In the genomic region with DNA sequence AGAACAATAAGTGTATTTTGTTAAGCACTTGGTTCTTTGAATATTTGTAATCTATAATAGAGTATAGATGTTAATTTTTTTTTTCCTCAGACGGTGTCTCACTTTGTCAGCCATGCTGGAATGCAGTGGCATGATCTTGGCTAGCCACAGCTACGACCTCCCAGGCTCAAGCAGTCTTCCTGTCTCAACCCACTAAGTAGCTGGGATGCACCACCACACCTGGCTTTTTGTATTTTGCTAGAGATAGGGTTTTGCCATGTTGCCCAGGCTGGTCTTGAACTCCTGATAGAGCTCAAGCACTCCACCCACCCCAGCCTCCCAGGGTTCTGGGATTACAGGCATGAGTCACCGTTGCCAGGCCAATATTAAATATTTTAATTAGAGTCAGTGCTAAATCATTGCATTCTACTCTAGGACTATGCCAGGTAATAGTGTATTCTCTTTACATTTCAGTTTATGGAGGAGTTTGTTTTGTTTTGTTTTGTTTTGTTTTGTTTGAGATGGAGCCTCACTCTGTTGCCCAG, we compare ENCODE assay signal across 25 cellular contexts. TPM values are rescaled to one million over a fixed set of nuclear protein-coding genes. Genes with fewer than 3 reads are reported as not detected.
DNase-seq lines count a peak whose midpoint lies in the region; ATAC-seq, FAIRE-seq and TF ChIP-seq lines count a peak whose summit lies in the region.
"Had no signal": no experiment of that assay in that cellular context is flagged by ENCODE, and none has a peak within 500 bp of the region (broad histone marks: within the 10 kb centered on the region; RNA-seq: fewer than 3 reads in every experiment).

No MANE protein-coding gene starts in this region.

- H2AFZ ChIP-seq in H9 (ENCODE audit: low read length) (no peak overlapping the region), smooth muscle cell (ENCODE audit: low read depth) (no peak overlapping the region), osteoblast (ENCODE audit: low read length) (no peak overlapping the region)
- H2AFZ ChIP-seq: PC-9 had no signal

- H4K20me1 ChIP-seq in H9 (ENCODE audit: control insufficient read depth, insufficient read depth, insufficient read length): no peaks in the 10 kb centered on the region
- peaks cover 100% of the 10 kb centered on the region for H4K20me1 ChIP-seq in smooth muscle cell (ENCODE audit: low read depth)
- H4K20me1 ChIP-seq in osteoblast (ENCODE audit: insufficient read depth, low read length): peaks cover 81% of the 10 kb centered on the region

- no peak overlapping the region for H3K18ac ChIP-seq in H9 (ENCODE audit: insufficient read length, low read depth, low read length)

- H4K91ac ChIP-seq in H9 (ENCODE audit: insufficient read length, low read depth, low read length): no peak overlapping the region

- H3K4me2 ChIP-seq in H9 (ENCODE audit: insufficient read depth, insufficient read length, low read length) (no peak overlapping the region), smooth muscle cell (no peak overlapping the region), osteoblast (ENCODE audit: insufficient read depth, low read length) (no peak overlapping the region)
- H3K4me2 ChIP-seq: PC-9 had no signal

- H3K36me3 Mint-ChIP-seq in H9 (ENCODE audit: insufficient read depth in 1 of 3, low read depth in 3 of 3) (peaks cover 9 to 14% (median 10%) of the 10 kb centered on the region in 3 experiments), endodermal cell (ENCODE audit: low read depth) (peaks cover 21% of the 10 kb centered on the region)

- no peak overlapping the region for H2AK5ac ChIP-seq in H9 (ENCODE audit: insufficient read length, low read length)

- H3K27ac ChIP-seq in H9 (ENCODE audit: insufficient read length, low read depth, low read length) (no peak overlapping the region), Panc1 (ENCODE audit: low read length) (no peak overlapping the region), endodermal cell (ENCODE audit: low read depth, low read length) (no peak overlapping the region), smooth muscle cell (ENCODE audit: low read depth) (peak overlapping the region; percentile 36), osteoblast (ENCODE audit: low read depth, low read length) (no peak overlapping the region)
- H3K27ac ChIP-seq: coronary artery, HL-60, PC-9, right atrium auricular region, thyroid gland had no signal

- H2BK15ac ChIP-seq in H9 (ENCODE audit: low read depth, low read length): no peak overlapping the region

- BruUV-seq in Panc1 (replicated peaks; lab: Mats Ljungman, UMichigan): no TSS peak

- no peak overlapping the region for H3K27ac Mint-ChIP-seq in H9
- H3K27ac Mint-ChIP-seq in endodermal cell: peak overlapping the region; percentile 30
- H3K27ac Mint-ChIP-seq: stimulated activated effector memory CD8-positive, alpha-beta T cell treated with anti-CD3 and anti-CD28 coated beads, Interleukin-12 subunit alpha, Interleukin-12 subunit beta, amount 100 ng/mL, for 72 hours had no signal

- H3K9ac ChIP-seq in H9 (ENCODE audit: extremely low read depth, insufficient read length, low read length) (no peak overlapping the region), endodermal cell (ENCODE audit: extremely low read depth, low read length, poor library complexity, severe bottlenecking) (no peak overlapping the region), smooth muscle cell (ENCODE audit: low read depth) (no peak overlapping the region)

- TF ChIP-seq CTCF in H9 (conservative IDR thresholded peaks at IDR 0.05): no peak
- TF ChIP-seq CTCF in Panc1 (IDR thresholded peaks at IDR 0.05): no peak
- no peak for TF ChIP-seq CTCF in endodermal cell (conservative IDR thresholded peaks at IDR 0.05)
- no peak for TF ChIP-seq CTCF in smooth muscle cell (IDR thresholded peaks at IDR 0.05; ENCODE audit: borderline replicate concordance, insufficient read depth, poor library complexity, severe bottlenecking)
- no peak for TF ChIP-seq CTCF in osteoblast (IDR thresholded peaks at IDR 0.05; ENCODE audit: extremely low read depth, low read depth, low read length)

- H3K23ac ChIP-seq in H9 (ENCODE audit: insufficient read length, low read depth, low read length): no peak overlapping the region

- peak overlapping the region; percentile 14 for H2BK20ac ChIP-seq in H9 (ENCODE audit: low read depth, low read length, poor library complexity, severe bottlenecking)

- peaks cover 7 to 8% of the 10 kb centered on the region in 2 experiments for H3K4me1 Mint-ChIP-seq in H9
- no peaks in the 10 kb centered on the region for H3K4me1 Mint-ChIP-seq in endodermal cell

- no peak overlapping the region for H3K14ac ChIP-seq in H9 (ENCODE audit: insufficient read depth, low read length)

- H3K27me3 ChIP-seq in H9 (ENCODE audit: insufficient read depth, low read length): no peaks in the 10 kb centered on the region
- H3K27me3 ChIP-seq in Panc1 (ENCODE audit: control insufficient read depth, insufficient read depth, low read length): no peaks in the 10 kb centered on the region
- H3K27me3 ChIP-seq in endodermal cell (ENCODE audit: control insufficient read depth, insufficient read depth, low read length, poor library complexity, severe bottlenecking): no peaks in the 10 kb centered on the region
- H3K27me3 ChIP-seq in smooth muscle cell (ENCODE audit: low read depth): no peaks in the 10 kb centered on the region
- H3K27me3 ChIP-seq in osteoblast (ENCODE audit: insufficient read depth, low read length): no peaks in the 10 kb centered on the region
- H3K27me3 ChIP-seq: right atrium auricular region, thyroid gland had no signal

- H3K23me2 ChIP-seq in H9 (ENCODE audit: insufficient read length, low read depth, low read length, poor library complexity, severe bottlenecking): no peaks in the 10 kb centered on the region

- H4K8ac ChIP-seq in H9 (replicated peaks; ENCODE audit: insufficient read length, low read depth, low read length): no peak overlapping the region

- in situ Hi-C loops in Panc1 (cut with HindIII; ENCODE audit: low pct_unique_long_range_greater_than_20kb, low sequenced_read_pairs): no loop called here

- peaks cover 18% of the 10 kb centered on the region for H3K79me1 ChIP-seq in H9 (ENCODE audit: insufficient read depth, low read depth, low read length, poor library complexity, severe bottlenecking)

- H3K4me1 ChIP-seq in H9 (ENCODE audit: insufficient read depth, low read length): no peaks in the 10 kb centered on the region
- peaks cover 6% of the 10 kb centered on the region; the same call in 1 of the 2 replicates for H3K4me1 ChIP-seq in Panc1 (ENCODE audit: control insufficient read depth, insufficient read depth, low read length)
- no peaks in the 10 kb centered on the region for H3K4me1 ChIP-seq in endodermal cell (ENCODE audit: control insufficient read depth, insufficient read depth, low read length)
- H3K4me1 ChIP-seq in smooth muscle cell (ENCODE audit: low read depth): no peaks in the 10 kb centered on the region
- peaks cover 12% of the 10 kb centered on the region for H3K4me1 ChIP-seq in osteoblast (ENCODE audit: insufficient read depth, low read length)

- H3T11ph ChIP-seq in H9 (ENCODE audit: low read length): no peak overlapping the region

- H3F3A ChIP-seq in smooth muscle cell (ENCODE audit: low read depth): peaks cover 4% of the 10 kb centered on the region

- no peak overlapping the region for H3K4me3 ChIP-seq in Panc1 (ENCODE audit: low read depth in 2 of 2, low read length in 2 of 2)
- no peak overlapping the region for H3K4me3 ChIP-seq in endodermal cell (ENCODE audit: low read length)
- no peak overlapping the region for H3K4me3 ChIP-seq in smooth muscle cell
- H3K4me3 ChIP-seq in osteoblast (ENCODE audit: insufficient read depth, low read length): no peak overlapping the region
- H3K4me3 ChIP-seq: coronary artery, PC-9, right atrium auricular region, thyroid gland had no signal

- H3K36me3 ChIP-seq in Panc1 (ENCODE audit: control insufficient read depth, insufficient read depth, low read length) (no peaks in the 10 kb centered on the region), endodermal cell (ENCODE audit: control insufficient read depth, insufficient read depth, low read length) (peaks cover 22% of the 10 kb centered on the region), smooth muscle cell (ENCODE audit: low read depth) (no peaks in the 10 kb centered on the region), osteoblast (ENCODE audit: insufficient read depth, low read length) (no peaks in the 10 kb centered on the region)
- H3K36me3 ChIP-seq: right atrium auricular region, thyroid gland had no signal

- FAIRE-seq in GM19239 (lab: Jason Lieb, UNC): no peak
- FAIRE-seq: endothelial cell of umbilical vein, frontal cortex, H54 had no signal

- peak; percentile 53; the same call in 1 of the 2 replicates for ATAC-seq in Panc1
- ATAC-seq: left lobe of liver; stimulated activated effector memory CD8-positive, alpha-beta T cell treated with anti-CD3 and anti-CD28 coated beads, Interleukin-12 subunit alpha, Interleukin-12 subunit beta, amount 100 ng/mL, for 72 hours had no signal

- intact Hi-C loops in Panc1 (cut with micrococcal nuclease; ENCODE audit: unreplicated experiment): loop anchor here (10.0 kb wide), 1 partner anchor 114 kb away; no protein-coding TSS in a partner anchor

- H3K9me3 Mint-ChIP-seq in H9: no peaks in the 10 kb centered on the region
- H3K9me3 Mint-ChIP-seq in endodermal cell: no peaks in the 10 kb centered on the region
- H3K9me3 Mint-ChIP-seq: stimulated activated effector memory CD8-positive, alpha-beta T cell treated with anti-CD3 and anti-CD28 coated beads, Interleukin-12 subunit alpha, Interleukin-12 subunit beta, amount 100 ng/mL, for 72 hours had no signal

- H3K27me3 Mint-ChIP-seq in H9 (ENCODE audit: low read depth): no peaks in the 10 kb centered on the region
- no peaks in the 10 kb centered on the region for H3K27me3 Mint-ChIP-seq in endodermal cell (ENCODE audit: insufficient read depth)

- no peak overlapping the region for H2BK12ac ChIP-seq in H9 (ENCODE audit: insufficient read length, low read depth, low read length)

- no CpG with 5 or more reads among the region's 3 CpGs for whole genome bisulfite sequencing in H9 (ENCODE audit: extremely low coverage, insufficient read length, low lambda C conversion rate)
- 83 to 100% methylated on average over 1 to 3 of the region's 3 CpGs for WGBS in endodermal cell (ENCODE audit: insufficient coverage in 1 of 2, insufficient read length in 1 of 2), 2 experiments
- 65% methylated on average over 3 of the region's 3 CpGs for WGBS in smooth muscle cell (ENCODE audit: low lambda C conversion rate)

- POLR2A ChIA-PET in Panc1 (lab: Charles Lee): no interaction called here

- H3K56ac ChIP-seq in H9 (ENCODE audit: insufficient read length, low read depth, low read length): no peak overlapping the region

- no peak for DNase-seq in H9
- no peak for DNase-seq in Panc1 (ENCODE audit: low read depth, low spot score)
- DNase-seq in endodermal cell: no peak
- DNase-seq in smooth muscle cell (lab: John Stamatoyannopoulos, UW; ENCODE audit: unreplicated experiment): no peak
- DNase-seq in NCI-H2227 treated with DMSO at 0.1 percent for 48 hours (lab: John Stamatoyannopoulos, UW): no peak
- no peak for DNase-seq in GM19239 (ENCODE audit: insufficient read length, low spot score)
- DNase-seq in SW480 (ENCODE audit: low spot score): no peak
- DNase-seq in osteoblast (ENCODE audit: insufficient read length, low spot score, missing footprints): no peak
- DNase-seq: activated CD4-positive, alpha-beta T cell treated with anti-CD3 and anti-CD28 coated beads, Interleukin-2, amount 50 U/mL, for 1 hour; aorta; DMS153; KG1; NCI-H1105 treated with DMSO at 0.1 percent for 48 hours; NCI-H526 treated with DMSO at 0.1 percent for 48 hours; PC-9; stimulated activated CD4-positive, alpha-beta T cell treated with anti-CD3 and anti-CD28 coated beads, Interleukin-15, amount 100 ng/mL, for 24 hours; thyroid gland had no signal

- H3K4me3 Mint-ChIP-seq in H9 (no peak overlapping the region), endodermal cell (no peak overlapping the region)
- H3K4me3 Mint-ChIP-seq: stimulated activated effector memory CD8-positive, alpha-beta T cell treated with anti-CD3 and anti-CD28 coated beads, Interleukin-12 subunit alpha, Interleukin-12 subunit beta, amount 100 ng/mL, for 72 hours had no signal

- H4K5ac ChIP-seq in H9 (ENCODE audit: insufficient read length, low read depth, low read length): no peak overlapping the region

- H2BK120ac ChIP-seq in H9 (ENCODE audit: low read depth, low read length, poor library complexity, severe bottlenecking): no peak overlapping the region

- H3K9me3 ChIP-seq in H9 (ENCODE audit: control insufficient read depth, low read depth, low read length) (no peaks in the 10 kb centered on the region), Panc1 (ENCODE audit: control insufficient read depth, insufficient read depth, low read depth, low read length) (no peaks in the 10 kb centered on the region), endodermal cell (ENCODE audit: control insufficient read depth, low read length) (no peaks in the 10 kb centered on the region), smooth muscle cell (replicated peaks; ENCODE audit: low read depth) (no peaks in the 10 kb centered on the region), osteoblast (ENCODE audit: low read depth, low read length) (no peaks in the 10 kb centered on the region)
- H3K9me3 ChIP-seq: right atrium auricular region, thyroid gland had no signal

- H3K4ac ChIP-seq in H9 (ENCODE audit: low read depth, low read length): no peak overlapping the region

- CTCF ChIA-PET in Panc1 (lab: Charles Lee): interaction anchor here (0.6 kb wide), 1 partner anchor 120 kb away, joined by 7 read pairs; no protein-coding TSS in a partner anchor

- H2BK5ac ChIP-seq in H9 (ENCODE audit: insufficient read length, low read length): no peak overlapping the region

- H3K79me2 ChIP-seq in H9 (ENCODE audit: insufficient read depth, low read length) (peaks cover 15% of the 10 kb centered on the region; the same call in 1 of the 2 replicates), smooth muscle cell (ENCODE audit: low read depth) (peaks cover 100% of the 10 kb centered on the region), osteoblast (ENCODE audit: insufficient read depth, low read length) (peaks cover 100% of the 10 kb centered on the region)

RNA-seq across cellular contexts. Expression of gene UBE2R2, which starts 41.4 kb away (rescaled TPM):
- total RNA-seq in H9 (2021) (52.1 and 52.4 TPM in 2 replicates), Panc1 (2021; ENCODE audit: unreplicated experiment) (67.2 TPM), endodermal cell (10 to 100 TPM; 66.4 to 74.4 TPM), smooth muscle cell (39.1 and 43.5 TPM in 2 replicates), osteoblast (21.4 and 22.4 TPM in 2 replicates)
- 47.2 TPM for polyA plus RNA-seq in Panc1 (2012; ENCODE audit: insufficient read length)
- 76.7 TPM for polyA plus RNA-seq in endodermal cell (2013, experiment 1 of 2)
- polyA plus RNA-seq in endodermal cell (2013, experiment 2 of 2): 71.0 TPM
- 43.2 and 44.2 TPM in 2 replicates for polyA plus RNA-seq in smooth muscle cell
